ENCODE assay signal across 9 cellular contexts in the genomic region with DNA sequence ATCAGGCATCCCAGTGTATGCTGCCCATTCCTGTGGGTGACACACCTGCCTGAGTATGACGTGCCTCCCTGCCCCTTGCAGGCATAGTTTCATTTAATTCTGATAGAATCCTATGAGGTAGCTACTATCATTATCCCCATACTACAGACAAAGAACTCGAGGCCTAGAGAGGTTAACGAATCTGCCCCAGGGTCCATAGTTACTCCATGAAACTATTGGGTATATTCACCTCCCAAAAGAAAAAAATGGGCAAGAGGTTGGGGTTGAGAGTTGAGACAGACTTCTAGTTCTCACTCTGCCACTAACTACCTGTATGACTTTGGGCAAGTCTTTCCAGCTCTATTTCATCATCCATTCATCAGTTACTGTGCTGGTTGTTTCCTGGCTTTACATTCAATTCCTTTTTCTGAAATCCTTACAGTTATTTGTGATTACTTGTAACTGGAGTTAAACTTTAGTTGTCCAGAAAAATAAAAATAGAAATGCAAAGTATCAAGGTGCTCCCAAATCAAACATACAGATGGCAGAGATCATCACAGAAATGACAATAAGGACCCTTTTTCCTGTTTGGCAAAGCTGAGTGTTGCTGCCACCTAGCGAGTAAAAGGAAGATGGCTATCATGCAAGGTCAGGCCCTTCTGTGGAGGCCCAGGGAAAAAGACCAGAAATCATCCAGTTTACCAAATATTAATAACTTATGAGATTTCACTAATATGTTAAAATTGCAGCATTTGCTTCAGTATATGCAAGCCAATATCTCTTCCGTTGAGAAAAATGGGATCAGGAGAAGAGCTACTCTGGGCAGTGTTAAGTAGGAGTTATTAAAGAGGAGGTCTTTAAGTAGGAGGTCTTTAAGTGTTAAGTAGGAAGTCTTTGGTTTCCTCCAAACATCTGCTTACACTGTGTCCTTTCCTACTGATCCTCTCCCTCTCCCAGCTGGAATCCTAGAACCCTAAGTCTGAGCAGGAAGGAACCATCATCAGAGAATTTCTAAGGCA. TPM values are rescaled to one million over a fixed set of nuclear protein-coding genes. Genes with fewer than 3 reads are reported as not detected.
A peak's percentile ranks its signal among the peaks of the same experiment; 100 is the strongest.
DNase-seq lines count a peak whose midpoint lies in the region; ATAC-seq and TF ChIP-seq lines count a peak whose summit lies in the region.
"Had no signal": no experiment of that assay in that cellular context is flagged by ENCODE, and none has a peak within 500 bp of the region (broad histone marks: within the 10 kb centered on the region; RNA-seq: fewer than 3 reads in every experiment).

No MANE protein-coding gene starts in this region.

- H3K27me3 ChIP-seq in osteoblast (ENCODE audit: insufficient read depth, low read length), result no peaks in the 10 kb centered on the region

- no peak overlapping the region for H3K27ac ChIP-seq in osteoblast (ENCODE audit: low read depth, low read length)

- DNase-seq in DMS79 treated with DMSO at 0.1 percent for 48 hours (lab: John Stamatoyannopoulos, UW) (peak; percentile 18), DMS79 (lab: John Stamatoyannopoulos, UW) (no peak), HEK293T (ENCODE audit: extremely low spot score) (peak; percentile 63), NCI-H524 treated with DMSO at 0.1 percent for 48 hours (lab: John Stamatoyannopoulos, UW) (peak; percentile 11), erythroblast (lab: John Stamatoyannopoulos, UW) (peak; percentile 29 to 57), osteoblast (ENCODE audit: insufficient read length, low spot score, missing footprints) (no peak), A172 (ENCODE audit: low spot score) (no peak)
- peak; percentile 64 for DNase-seq in activated CD8-positive, alpha-beta T cell treated with anti-CD3 and anti-CD28 coated beads, Interleukin-2, amount 10 ng/mL, durations not matched to agents 7 days and 5 days

- no peaks in the 10 kb centered on the region for H3K36me3 Mint-ChIP-seq in activated CD8-positive, alpha-beta T cell treated with anti-CD3 and anti-CD28 coated beads, Interleukin-2, amount 10 ng/mL, durations not matched to agents 7 days and 5 days (ENCODE audit: low read depth)

- H2AFZ ChIP-seq in osteoblast (ENCODE audit: low read length), result no peak overlapping the region

- H4K20me1 ChIP-seq in osteoblast (ENCODE audit: insufficient read depth, low read length), result no peaks in the 10 kb centered on the region
- H4K20me1 ChIP-seq: BLaER1 treated with 17β-estradiol and CSF1 and Interleukin-3, amounts not matched to agents 10 nM and 100 nM had no signal

- H3K9me3 ChIP-seq in osteoblast (ENCODE audit: low read depth, low read length), result no peaks in the 10 kb centered on the region
- H3K9me3 ChIP-seq: BLaER1 treated with 17β-estradiol and CSF1 and Interleukin-3, amounts not matched to agents 10 nM and 100 nM had no signal

- H3K27me3 Mint-ChIP-seq in activated CD8-positive, alpha-beta T cell treated with anti-CD3 and anti-CD28 coated beads, Interleukin-2, amount 10 ng/mL, durations not matched to agents 7 days and 5 days (ENCODE audit: low read depth), result no peaks in the 10 kb centered on the region

- H3K79me2 ChIP-seq in osteoblast (ENCODE audit: insufficient read depth, low read length), result no peaks in the 10 kb centered on the region

- H3K4me1 Mint-ChIP-seq in activated CD8-positive, alpha-beta T cell treated with anti-CD3 and anti-CD28 coated beads, Interleukin-2, amount 10 ng/mL, durations not matched to agents 7 days and 5 days (ENCODE audit: low read depth), result peaks cover 21% of the 10 kb centered on the region

- no peaks in the 10 kb centered on the region for H3K9me3 Mint-ChIP-seq in activated CD8-positive, alpha-beta T cell treated with anti-CD3 and anti-CD28 coated beads, Interleukin-2, amount 10 ng/mL, durations not matched to agents 7 days and 5 days (ENCODE audit: insufficient read depth)

- POLR2A ChIA-PET in HEK293T (lab: Yijun Ruan, JAX), result interaction anchor here (0.7 kb wide), 1 partner anchor 240 kb away, joined by 3 read pairs; no protein-coding TSS in a partner anchor
- POLR2A ChIA-PET in activated CD8-positive, alpha-beta T cell treated with anti-CD3 and anti-CD28 coated beads, Interleukin-2, amount 10 ng/mL, durations not matched to agents 7 days and 5 days (lab: Charles Lee), result no interaction called here

- TF ChIP-seq CTCF in osteoblast (IDR thresholded peaks at IDR 0.05; ENCODE audit: extremely low read depth, low read depth, low read length), result peak; percentile 87

- no peak for TF ChIP-seq POLR2A in erythroblast (IDR thresholded peaks at IDR 0.05; ENCODE audit: low read length)

- H3K4me3 Mint-ChIP-seq in activated CD8-positive, alpha-beta T cell treated with anti-CD3 and anti-CD28 coated beads, Interleukin-2, amount 10 ng/mL, durations not matched to agents 7 days and 5 days, result no peak overlapping the region

- CTCF ChIA-PET in HEK293T (lab: Yijun Ruan, JAX), result interaction anchor here (0.6 to 4.3 kb wide), 20 partner anchors 9 to 240 kb away, joined by 3 to 41 read pairs (median 4); no protein-coding TSS in a partner anchor
- CTCF ChIA-PET in activated CD8-positive, alpha-beta T cell treated with anti-CD3 and anti-CD28 coated beads, Interleukin-2, amount 10 ng/mL, durations not matched to agents 7 days and 5 days (lab: Charles Lee), result interaction anchor here (0.7 to 2.6 kb wide), 19 partner anchors 8 to 425 kb away, joined by 3 to 16 read pairs (median 3); no protein-coding TSS in a partner anchor

- ATAC-seq in activated CD8-positive, alpha-beta T cell treated with anti-CD3 and anti-CD28 coated beads, Interleukin-2, amount 10 ng/mL, durations not matched to agents 7 days and 5 days, result peak; percentile 71

- peaks cover 2% of the 10 kb centered on the region for H3K4me1 ChIP-seq in osteoblast (ENCODE audit: insufficient read depth, low read length)

- H3K36me3 ChIP-seq in osteoblast (ENCODE audit: insufficient read depth, low read length), result no peaks in the 10 kb centered on the region
- H3K36me3 ChIP-seq: BLaER1 treated with 17β-estradiol and CSF1 and Interleukin-3, amounts not matched to agents 10 nM and 100 nM had no signal

- H3K4me2 ChIP-seq in osteoblast (ENCODE audit: insufficient read depth, low read length), result no peak overlapping the region

- no peak overlapping the region for H3K4me3 ChIP-seq in osteoblast (ENCODE audit: insufficient read depth, low read length)
- H3K4me3 ChIP-seq: BLaER1 treated with 17β-estradiol and CSF1 and Interleukin-3, amounts not matched to agents 10 nM and 100 nM had no signal

- H3K27ac Mint-ChIP-seq in activated CD8-positive, alpha-beta T cell treated with anti-CD3 and anti-CD28 coated beads, Interleukin-2, amount 10 ng/mL, durations not matched to agents 7 days and 5 days, result no peak overlapping the region

TF ChIP-seq in HEK293T, 16 proteins besides CTCF, POLR2A, EP300 and RAD21:
- TF ChIP-seq L3MBTL2 (conservative IDR thresholded peaks at IDR 0.05) (no peak), ZNF384 (IDR thresholded peaks at IDR 0.05) (no peak), HDGF (IDR thresholded peaks at IDR 0.05; ENCODE audit: borderline replicate concordance) (no peak), ELF4 (IDR thresholded peaks at IDR 0.05) (no peak), NFRKB (IDR thresholded peaks at IDR 0.05) (no peak), ARNT (IDR thresholded peaks at IDR 0.05) (no peak), FOXK2 (IDR thresholded peaks at IDR 0.05) (no peak)
- TF ChIP-seq, protein P1, sequence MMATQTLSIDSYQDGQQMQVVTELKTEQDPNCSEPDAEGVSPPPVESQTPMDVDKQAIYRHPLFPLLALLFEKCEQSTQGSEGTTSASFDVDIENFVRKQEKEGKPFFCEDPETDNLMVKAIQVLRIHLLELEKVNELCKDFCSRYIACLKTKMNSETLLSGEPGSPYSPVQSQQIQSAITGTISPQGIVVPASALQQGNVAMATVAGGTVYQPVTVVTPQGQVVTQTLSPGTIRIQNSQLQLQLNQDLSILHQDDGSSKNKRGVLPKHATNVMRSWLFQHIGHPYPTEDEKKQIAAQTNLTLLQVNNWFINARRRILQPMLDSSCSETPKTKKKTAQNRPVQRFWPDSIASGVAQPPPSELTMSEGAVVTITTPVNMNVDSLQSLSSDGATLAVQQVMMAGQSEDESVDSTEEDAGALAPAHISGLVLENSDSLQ (IDR thresholded peaks at IDR 0.05), result no peak

RNA-seq across cellular contexts. Expression of a gene that starts 17.1 kb away (rescaled TPM):
- 10 to 100 TPM; 12.2 to 13.3 TPM for total RNA-seq in activated CD8-positive, alpha-beta T cell treated with anti-CD3 and anti-CD28 coated beads, Interleukin-2, amount 10 ng/mL, durations not matched to agents 7 days and 5 days
- 19.2 and 23.6 TPM in 2 replicates for total RNA-seq in osteoblast
- 7.9 and 8.6 TPM in 2 replicates for total RNA-seq in A172 (2014; rRNA removed; shearing (Covaris generic))

RNA-seq across cellular contexts. Expression of a gene that starts 32.4 kb away (rescaled TPM):
- not detected for total RNA-seq in activated CD8-positive, alpha-beta T cell treated with anti-CD3 and anti-CD28 coated beads, Interleukin-2, amount 10 ng/mL, durations not matched to agents 7 days and 5 days
- not detected in 2 replicates for total RNA-seq in osteoblast
- total RNA-seq in A172 (2014; rRNA removed; shearing (Covaris generic)), result not detected in 2 replicates

Comparison
In these comparisons a context has a peak if more than half of its experiments do, and no peak if none do; other contexts are left out.
1. DNase-seq: peak in DMS79 treated with DMSO at 0.1 percent for 48 hours (single experiment), HEK293T (single experiment), NCI-H524 treated with DMSO at 0.1 percent for 48 hours (single experiment), activated CD8-positive, alpha-beta T cell treated with anti-CD3 and anti-CD28 coated beads, Interleukin-2, amount 10 ng/mL, durations not matched to agents 7 days and 5 days (single experiment) and erythroblast (2 of 2); none in DMS79 (single experiment), osteoblast (single experiment) and A172 (single experiment).